Comparison of ENCODE assay signal across 19 cellular contexts in genomic region chr17:62206550-62206949, GRCh38.
DNase-seq lines count a peak whose midpoint lies in the region; ATAC-seq and TF ChIP-seq lines count a peak whose summit lies in the region.
"Had no signal": no experiment of that assay in that cellular context is flagged by ENCODE, and none has a peak within 500 bp of the region (broad histone marks: within the 10 kb centered on the region; RNA-seq: fewer than 3 reads in every experiment).

No MANE protein-coding gene starts in this region.

- no peaks in the 10 kb centered on the region for H3K27me3 ChIP-seq in trophoblast cell (ENCODE audit: insufficient read depth, low read length)

- H2AK5ac ChIP-seq in trophoblast cell (ENCODE audit: low read length): no peak overlapping the region

- no peak overlapping the region for H3K4ac ChIP-seq in trophoblast cell (ENCODE audit: low read depth, low read length)

- H2BK5ac ChIP-seq in trophoblast cell (ENCODE audit: low read depth, low read length, poor library complexity): no peak overlapping the region

- ATAC-seq in SK-N-SH treated with all-trans-retinoic acid at 6 μM for 48 hours (peak; percentile 84), HG02642 (IDR thresholded peaks at IDR 0.05; ENCODE audit: poor library complexity, unreplicated experiment) (no peak), GM21825 (IDR thresholded peaks at IDR 0.05; ENCODE audit: unreplicated experiment) (no peak)
- ATAC-seq: HepG2 had no signal

- H3K36me3 ChIP-seq in trophoblast cell (ENCODE audit: control insufficient read depth in 1 of 2, insufficient read depth in 2 of 2, low read length in 2 of 2): no peaks in the 10 kb centered on the region

- no CpG with 5 or more reads among the region's 4 CpGs for WGBS in trophoblast cell (ENCODE audit: extremely low coverage, insufficient coverage, insufficient read length)

- peak overlapping the region; percentile 39 for H4K8ac ChIP-seq in trophoblast cell (ENCODE audit: low read depth, low read length)

- peaks cover 3 to 4% of the 10 kb centered on the region in 2 experiments for H3K4me1 ChIP-seq in trophoblast cell (ENCODE audit: control insufficient read depth in 1 of 2, insufficient read depth in 2 of 2, low read length in 2 of 2)

- no peak overlapping the region for H2BK120ac ChIP-seq in trophoblast cell (ENCODE audit: insufficient read depth, low read length, poor library complexity)

- H3K18ac ChIP-seq in trophoblast cell (ENCODE audit: low read length): no peak overlapping the region

- H3K4me3 ChIP-seq in fibroblast of villous mesenchyme (ENCODE audit: low read depth, low read length) (no peak overlapping the region), trophoblast cell (ENCODE audit: low read depth, low read length) (no peak overlapping the region)

- no peak overlapping the region for H3K14ac ChIP-seq in trophoblast cell (ENCODE audit: low read length)

- H3K23ac ChIP-seq in trophoblast cell (ENCODE audit: low read length): no peak overlapping the region

- no peaks in the 10 kb centered on the region for H3K79me2 ChIP-seq in trophoblast cell (ENCODE audit: control insufficient read depth, insufficient read depth, low read length, poor library complexity)

- H3K27ac ChIP-seq in trophoblast cell (ENCODE audit: low read depth, low read length): no peak overlapping the region
- H3K27ac ChIP-seq: 22Rv1 had no signal

- H3K9me3 ChIP-seq in trophoblast cell (ENCODE audit: insufficient read depth, low read depth, low read length): no peaks in the 10 kb centered on the region

- DNase-seq in NCI-H2171 treated with DMSO at 0.1 percent for 48 hours (lab: John Stamatoyannopoulos, UW) (peak; percentile 19), NCI-H2171 (lab: John Stamatoyannopoulos, UW) (no peak), fibroblast of villous mesenchyme (ENCODE audit: low read depth) (peak; percentile 31), trophoblast cell (no peak), NCI-H226 (no peak)
- DNase-seq: GF-D8, GOT3, KG1, MV-4-11, NCI-H1417, NCI-H187, NCI-H446, NCI-H526 treated with DMSO at 0.1 percent for 48 hours, Right ventricle myocardium superior had no signal

- peak overlapping the region; percentile 81 for H2BK12ac ChIP-seq in trophoblast cell (ENCODE audit: low read length)

- H2AFZ ChIP-seq in trophoblast cell (ENCODE audit: insufficient read depth, low read length, poor library complexity): no peak overlapping the region

- H3K9ac ChIP-seq in trophoblast cell (ENCODE audit: low read length): no peak overlapping the region

- H4K12ac ChIP-seq in trophoblast cell (ENCODE audit: low read depth, low read length): peak overlapping the region; percentile 25

- peak overlapping the region; percentile 29 for H4K91ac ChIP-seq in trophoblast cell (ENCODE audit: low read depth, low read length)

- peak; percentile 7 for TF ChIP-seq CTCF in fibroblast of villous mesenchyme (IDR thresholded peaks at IDR 0.05; ENCODE audit: insufficient read depth, low read depth, low read length)

- H3K4me2 ChIP-seq in trophoblast cell (ENCODE audit: low read length): no peak overlapping the region

- peaks cover 2% of the 10 kb centered on the region for H3K79me1 ChIP-seq in trophoblast cell (ENCODE audit: low read length)

TF ChIP-seq in SK-N-SH treated with all-trans-retinoic acid at 6 μM for 48 hours, 23 proteins besides CTCF, POLR2A, EP300 and RAD21:
- no peak for TF ChIP-seq SNAI2 (CRISPR knock-in tag; IDR thresholded peaks at IDR 0.05)
- no peak for TF ChIP-seq PPARA (CRISPR knock-in tag; IDR thresholded peaks at IDR 0.05; ENCODE audit: borderline replicate concordance)
- no peak for TF ChIP-seq ZFP3 (CRISPR knock-in tag; IDR thresholded peaks at IDR 0.05)
- TF ChIP-seq CSDC2 (CRISPR knock-in tag; IDR thresholded peaks at IDR 0.05): no peak
- no peak for TF ChIP-seq ZC3H10 (CRISPR knock-in tag; IDR thresholded peaks at IDR 0.05)
- no peak for TF ChIP-seq ZNF565 (CRISPR knock-in tag; conservative IDR thresholded peaks at IDR 0.05; ENCODE audit: low read depth)
- TF ChIP-seq TCF4 (CRISPR knock-in tag; IDR thresholded peaks at IDR 0.05; ENCODE audit: borderline replicate concordance): no peak
- no peak for TF ChIP-seq ARNTL (CRISPR knock-in tag; IDR thresholded peaks at IDR 0.05; ENCODE audit: borderline replicate concordance, low read depth)
- TF ChIP-seq BACH2 (CRISPR knock-in tag; IDR thresholded peaks at IDR 0.05; ENCODE audit: borderline replicate concordance): no peak
- no peak for TF ChIP-seq TOX (CRISPR knock-in tag; IDR thresholded peaks at IDR 0.05; ENCODE audit: borderline replicate concordance)
- TF ChIP-seq TSHZ2 (CRISPR knock-in tag; IDR thresholded peaks at IDR 0.05): no peak
- TF ChIP-seq, protein P1, sequence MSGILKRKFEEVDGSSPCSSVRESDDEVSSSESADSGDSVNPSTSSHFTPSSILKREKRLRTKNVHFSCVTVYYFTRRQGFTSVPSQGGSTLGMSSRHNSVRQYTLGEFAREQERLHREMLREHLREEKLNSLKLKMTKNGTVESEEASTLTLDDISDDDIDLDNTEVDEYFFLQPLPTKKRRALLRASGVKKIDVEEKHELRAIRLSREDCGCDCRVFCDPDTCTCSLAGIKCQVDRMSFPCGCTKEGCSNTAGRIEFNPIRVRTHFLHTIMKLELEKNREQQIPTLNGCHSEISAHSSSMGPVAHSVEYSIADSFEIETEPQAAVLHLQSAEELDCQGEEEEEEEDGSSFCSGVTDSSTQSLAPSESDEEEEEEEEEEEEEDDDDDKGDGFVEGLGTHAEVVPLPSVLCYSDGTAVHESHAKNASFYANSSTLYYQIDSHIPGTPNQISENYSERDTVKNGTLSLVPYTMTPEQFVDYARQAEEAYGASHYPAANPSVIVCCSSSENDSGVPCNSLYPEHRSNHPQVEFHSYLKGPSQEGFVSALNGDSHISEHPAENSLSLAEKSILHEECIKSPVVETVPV (CRISPR knock-in tag; IDR thresholded peaks at IDR 0.05): no peak
- TF ChIP-seq, protein P2, sequence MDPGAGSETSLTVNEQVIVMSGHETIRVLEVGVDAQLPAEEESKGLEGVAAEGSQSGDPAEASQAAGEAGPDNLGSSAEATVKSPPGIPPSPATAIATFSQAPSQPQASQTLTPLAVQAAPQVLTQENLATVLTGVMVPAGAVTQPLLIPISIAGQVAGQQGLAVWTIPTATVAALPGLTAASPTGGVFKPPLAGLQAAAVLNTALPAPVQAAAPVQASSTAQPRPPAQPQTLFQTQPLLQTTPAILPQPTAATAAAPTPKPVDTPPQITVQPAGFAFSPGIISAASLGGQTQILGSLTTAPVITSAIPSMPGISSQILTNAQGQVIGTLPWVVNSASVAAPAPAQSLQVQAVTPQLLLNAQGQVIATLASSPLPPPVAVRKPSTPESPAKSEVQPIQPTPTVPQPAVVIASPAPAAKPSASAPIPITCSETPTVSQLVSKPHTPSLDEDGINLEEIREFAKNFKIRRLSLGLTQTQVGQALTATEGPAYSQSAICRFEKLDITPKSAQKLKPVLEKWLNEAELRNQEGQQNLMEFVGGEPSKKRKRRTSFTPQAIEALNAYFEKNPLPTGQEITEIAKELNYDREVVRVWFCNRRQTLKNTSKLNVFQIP (CRISPR knock-in tag; IDR thresholded peaks at IDR 0.05; ENCODE audit: borderline replicate concordance, low read depth): no peak
- no peak for TF ChIP-seq ZNF8 (CRISPR knock-in tag; IDR thresholded peaks at IDR 0.05)

Comparison
In these comparisons a context has a peak if more than half of its experiments do, and no peak if none do; other contexts are left out.
1. DNase-seq: peak in NCI-H2171 treated with DMSO at 0.1 percent for 48 hours (single experiment) and fibroblast of villous mesenchyme (single experiment); none in NCI-H2171 (single experiment), trophoblast cell (0 of 2) and NCI-H226 (single experiment).